In genomic region chr2:131471624-131472023, GRCh38 we compare ENCODE assay signal across 14 cellular contexts. TPM values are rescaled to one million over a fixed set of nuclear protein-coding genes. Genes with fewer than 3 reads are reported as not detected.
"Had no signal": no experiment of that assay in that cellular context is flagged by ENCODE, and none has a peak within 500 bp of the region (broad histone marks: within the 10 kb centered on the region; RNA-seq: fewer than 3 reads in every experiment).

No MANE protein-coding gene starts in this region.

RNA-seq across cellular contexts. Expression of gene TUBA3D, which starts 4.3 kb away (rescaled TPM):
- total RNA-seq: activated CD4-positive, alpha-beta memory T cell treated with anti-CD3 and anti-CD28 coated beads, Interleukin-2, amount 10 ng/mL, durations not matched to agents 7 days and 5 days; activated CD4-positive, alpha-beta T cell treated with anti-CD3 and anti-CD28 coated beads, Interleukin-2, amount 10 ng/mL, durations not matched to agents 24 days and 14 days; activated naive CD4-positive, alpha-beta T cell treated with anti-CD3 and anti-CD28 coated beads for 36 hours; activated naive CD8-positive, alpha-beta T cell treated with anti-CD3 and anti-CD28 coated beads, Interleukin-2, amount 10 ng/mL, durations not matched to agents 7 days and 5 days; activated T-cell treated with anti-CD3 and anti-CD28 coated beads, Interleukin-2, amount 50 U/mL, for 72 hours; endodermal cell; fibroblast of villous mesenchyme; kidney epithelial cell; pulmonary artery endothelial cell; stomach; suprapubic skin; T-helper 1 cell treated with Interleukin-12 subunit alpha and Interleukin-12 subunit beta and Interleukin-4 antibody, amounts not matched to agents 30 ng/mL and 1 ng/mL, for 36 hours; transverse colon had no signal
- polyA plus RNA-seq: immature natural killer cell had no signal
